15 cellular contexts compared by ENCODE assay signal in the genomic region with DNA sequence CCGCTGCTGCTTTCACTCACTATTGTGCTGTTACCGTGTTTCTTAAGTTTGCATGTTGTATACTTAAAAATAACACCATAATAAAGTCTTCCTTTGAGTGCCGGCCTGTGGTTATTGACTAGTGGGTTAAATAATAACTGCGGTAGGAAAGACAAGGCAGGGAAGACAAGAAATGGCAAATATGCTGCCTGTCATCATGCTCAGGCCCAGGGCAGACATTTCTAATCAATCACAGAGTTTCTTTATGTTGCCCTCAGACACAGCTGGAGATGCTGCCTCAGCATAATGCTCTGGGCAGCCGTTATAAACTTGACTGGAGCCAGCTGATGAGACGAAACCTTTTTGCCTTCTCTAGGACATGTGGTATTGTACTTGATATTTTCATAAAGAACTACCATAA.
DNase-seq lines count a peak whose midpoint lies in the region; ATAC-seq and TF ChIP-seq lines count a peak whose summit lies in the region.
"Had no signal": no experiment of that assay in that cellular context is flagged by ENCODE, and none has a peak within 500 bp of the region (broad histone marks: within the 10 kb centered on the region; RNA-seq: fewer than 3 reads in every experiment).

No MANE protein-coding gene starts in this region.

- no peaks in the 10 kb centered on the region for H3K36me3 ChIP-seq in CD8-positive, alpha-beta memory T cell (ENCODE audit: insufficient read depth, low read length)
- H3K36me3 ChIP-seq: HAP-1 had no signal

- H3K4me3 Mint-ChIP-seq in CD8-positive, alpha-beta memory T cell = no peak overlapping the region
- no peak overlapping the region for H3K4me3 Mint-ChIP-seq in progenitor cell of endocrine pancreas (ENCODE audit: low read depth)
- H3K4me3 Mint-ChIP-seq in stimulated activated memory B cell treated with anti-CD40 and anti-IgM and Interleukin-4, amounts not matched to agents 10 μg/mL and 1 μg/mL and 100 μg/mL, for 72 hours = no peak overlapping the region

- DNase-seq in CD8-positive, alpha-beta memory T cell = no peak
- DNase-seq in OCI-M1 (lab: John Stamatoyannopoulos, UW) (peak; percentile 33), left kidney (ENCODE audit: low read depth, low spot score) (peak; percentile 46), progenitor cell of endocrine pancreas (ENCODE audit: low spot score, unreplicated experiment) (no peak), midbrain (lab: John Stamatoyannopoulos, UW) (no peak), NOMO-1 treated with DMSO at 0.1 percent for 48 hours (lab: John Stamatoyannopoulos, UW; ENCODE audit: unreplicated experiment) (no peak)
- DNase-seq: C1 segment of cervical spinal cord, DMS 273 treated with DMSO at 0.1 percent for 48 hours, EL, NCI-H1048, NCI-H146, NCI-H2081, NCI-H774 had no signal

- no peak for TF ChIP-seq CTCF in progenitor cell of endocrine pancreas (IDR thresholded peaks at IDR 0.05; ENCODE audit: unreplicated experiment)

- no peaks in the 10 kb centered on the region for H3K4me1 ChIP-seq in CD8-positive, alpha-beta memory T cell (ENCODE audit: insufficient read depth, low read length)

- H3K9me3 ChIP-seq in CD8-positive, alpha-beta memory T cell (ENCODE audit: low read length) = no peaks in the 10 kb centered on the region
- H3K9me3 ChIP-seq: HAP-1 had no signal

- no peaks in the 10 kb centered on the region for H3K4me1 Mint-ChIP-seq in CD8-positive, alpha-beta memory T cell
- H3K4me1 Mint-ChIP-seq in progenitor cell of endocrine pancreas (ENCODE audit: low read depth) = peaks cover 59% of the 10 kb centered on the region
- H3K4me1 Mint-ChIP-seq in stimulated activated memory B cell treated with anti-CD40 and anti-IgM and Interleukin-4, amounts not matched to agents 10 μg/mL and 1 μg/mL and 100 μg/mL, for 72 hours = no peaks in the 10 kb centered on the region

- H3K27ac Mint-ChIP-seq in CD8-positive, alpha-beta memory T cell = no peak overlapping the region
- H3K27ac Mint-ChIP-seq in progenitor cell of endocrine pancreas = peak overlapping the region; percentile 81
- no peak overlapping the region for H3K27ac Mint-ChIP-seq in stimulated activated memory B cell treated with anti-CD40 and anti-IgM and Interleukin-4, amounts not matched to agents 10 μg/mL and 1 μg/mL and 100 μg/mL, for 72 hours

- no peak overlapping the region for H3K4me3 ChIP-seq in CD8-positive, alpha-beta memory T cell (ENCODE audit: low read length)
- H3K4me3 ChIP-seq: HAP-1 had no signal

- CTCF ChIA-PET in CD8-positive, alpha-beta memory T cell (lab: Charles Lee) = no interaction called here

- no peaks in the 10 kb centered on the region for H3K27me3 ChIP-seq in CD8-positive, alpha-beta memory T cell (ENCODE audit: insufficient read depth, low read length, poor library complexity, severe bottlenecking)

- no peak for ATAC-seq in stimulated activated memory B cell treated with anti-CD40 and anti-IgM and Interleukin-4, amounts not matched to agents 10 μg/mL and 1 μg/mL and 100 μg/mL, for 72 hours

- H3K27ac ChIP-seq in CD8-positive, alpha-beta memory T cell (ENCODE audit: low read depth, low read length) = peak overlapping the region; percentile 17

- H3K9me3 Mint-ChIP-seq in CD8-positive, alpha-beta memory T cell = no peaks in the 10 kb centered on the region
- no peaks in the 10 kb centered on the region for H3K9me3 Mint-ChIP-seq in progenitor cell of endocrine pancreas (ENCODE audit: low read depth)
- H3K9me3 Mint-ChIP-seq in stimulated activated memory B cell treated with anti-CD40 and anti-IgM and Interleukin-4, amounts not matched to agents 10 μg/mL and 1 μg/mL and 100 μg/mL, for 72 hours = no peaks in the 10 kb centered on the region

- POLR2A ChIA-PET in CD8-positive, alpha-beta memory T cell (lab: Charles Lee) = no interaction called here

- H3K27me3 Mint-ChIP-seq in CD8-positive, alpha-beta memory T cell = no peaks in the 10 kb centered on the region
- no peaks in the 10 kb centered on the region for H3K27me3 Mint-ChIP-seq in progenitor cell of endocrine pancreas
- no peaks in the 10 kb centered on the region for H3K27me3 Mint-ChIP-seq in stimulated activated memory B cell treated with anti-CD40 and anti-IgM and Interleukin-4, amounts not matched to agents 10 μg/mL and 1 μg/mL and 100 μg/mL, for 72 hours

- H3K36me3 Mint-ChIP-seq in CD8-positive, alpha-beta memory T cell = peaks cover 12 to 74% (median 24%) of the 10 kb centered on the region in 3 donors
- peaks cover 12% of the 10 kb centered on the region for H3K36me3 Mint-ChIP-seq in progenitor cell of endocrine pancreas (ENCODE audit: insufficient read depth)
- peaks cover 69% of the 10 kb centered on the region for H3K36me3 Mint-ChIP-seq in stimulated activated memory B cell treated with anti-CD40 and anti-IgM and Interleukin-4, amounts not matched to agents 10 μg/mL and 1 μg/mL and 100 μg/mL, for 72 hours

Comparison
In these comparisons a context has a peak if more than half of its experiments do, and no peak if none do; other contexts are left out.
1. DNase-seq: peak in OCI-M1 (single experiment) and left kidney (single experiment); none in CD8-positive, alpha-beta memory T cell (0 of 5), progenitor cell of endocrine pancreas (single experiment), midbrain (single experiment) and NOMO-1 treated with DMSO at 0.1 percent for 48 hours (single experiment).